ENCODE assay signal across 9 cellular contexts in the genomic region with DNA sequence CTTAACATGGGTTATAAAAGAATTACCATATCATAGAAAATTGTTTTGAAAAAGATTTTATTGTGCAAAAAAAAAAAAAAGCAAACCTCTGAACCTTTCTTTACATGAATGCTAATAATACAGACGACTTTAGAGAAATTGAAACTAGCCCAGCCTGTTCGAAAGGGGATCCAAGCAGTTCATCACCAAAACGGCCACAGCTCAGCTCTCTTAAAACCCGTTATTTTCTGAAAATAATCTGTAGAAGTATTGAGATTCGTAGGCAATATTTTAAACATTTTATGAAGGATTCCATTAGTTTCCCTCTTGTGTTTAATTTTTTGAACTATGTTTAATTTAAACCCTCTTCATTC. TPM values are rescaled to one million over a fixed set of nuclear protein-coding genes. Genes with fewer than 3 reads are reported as not detected.
A peak's percentile ranks its signal among the peaks of the same experiment; 100 is the strongest.
DNase-seq lines count a peak whose midpoint lies in the region; ATAC-seq, FAIRE-seq and TF ChIP-seq lines count a peak whose summit lies in the region.
"Had no signal": no experiment of that assay in that cellular context is flagged by ENCODE, and none has a peak within 500 bp of the region (broad histone marks: within the 10 kb centered on the region; RNA-seq: fewer than 3 reads in every experiment).

No MANE protein-coding gene starts in this region.

- no peak for TF ChIP-seq EP300 in A549 (IDR thresholded peaks at IDR 0.05)

- H3K27me3 ChIP-seq in HUES64 (ENCODE audit: insufficient read depth, low read length) = no peaks in the 10 kb centered on the region

- no peak for TF ChIP-seq RAD21 in A549 (conservative IDR thresholded peaks at IDR 0.05 in 1 of 2, IDR thresholded peaks at IDR 0.05 in 1 of 2)

- POLR2A ChIA-PET in A549 (lab: Yijun Ruan, JAX) = interaction anchor here (0.7 to 2.0 kb wide), 8 partner anchors 10 to 135 kb away, joined by 3 to 15 read pairs (median 6); a partner anchor contains a TSS

- H3K27me3 Mint-ChIP-seq in T-helper 17 cell = no peaks in the 10 kb centered on the region
- H3K27me3 Mint-ChIP-seq: activated naive CD8-positive, alpha-beta T cell had no signal

- H3K9ac ChIP-seq in HUES64 (ENCODE audit: low read depth, low read length) = peak overlapping the region; percentile 50; the same call in 1 of the 2 replicates

- H3K36me3 ChIP-seq in HUES64 (ENCODE audit: insufficient read depth, low read length) = no peaks in the 10 kb centered on the region

- 5% methylated on average over 5 of the region's 5 CpGs for WGBS in A549 (ENCODE audit: missing lambda C conversion rate)
- WGBS in HUES64 = 2% methylated on average over 3 of the region's 5 CpGs

- no peaks in the 10 kb centered on the region for H3K36me3 Mint-ChIP-seq in T-helper 17 cell (ENCODE audit: low read depth)

- H3K9me3 ChIP-seq in A549 = no peaks in the 10 kb centered on the region
- H3K9me3 ChIP-seq in HUES64 (ENCODE audit: insufficient read depth, low read depth, low read length) = no peaks in the 10 kb centered on the region
- H3K9me3 ChIP-seq in T-helper 17 cell (ENCODE audit: control insufficient read depth, low read length, poor library complexity, severe bottlenecking) = no peaks in the 10 kb centered on the region

- H3K27ac Mint-ChIP-seq in T-helper 17 cell = no peak overlapping the region
- H3K27ac Mint-ChIP-seq: activated naive CD8-positive, alpha-beta T cell had no signal

- peaks cover 24% of the 10 kb centered on the region for H3K4me1 Mint-ChIP-seq in T-helper 17 cell

- ATAC-seq in A549 (peak in 1 of 2 experiments; percentile 50; a peak in 3 of 6 replicates), GM21390 (IDR thresholded peaks at IDR 0.05; ENCODE audit: unreplicated experiment) (peak; percentile 73), esophagus mucosa (peak; percentile 34), GM18861 (IDR thresholded peaks at IDR 0.05; ENCODE audit: unreplicated experiment) (no peak), T-helper 17 cell (no peak)

- H3K4me3 ChIP-seq in A549 (peak overlapping the region; percentile 16; the same call in 2 of the 3 replicates), HUES64 (ENCODE audit: low read length) (peak overlapping the region; percentile 36)

- no peak for FAIRE-seq in A549 (lab: Jason Lieb, UNC)

- peak overlapping the region; percentile 74 for H3K4me2 ChIP-seq in A549

- TF ChIP-seq POLR2A in A549 (IDR thresholded peaks at IDR 0.05; ENCODE audit: low read length) = no peak

- no peak for TF ChIP-seq CTCF in A549 (IDR thresholded peaks at IDR 0.05)

- H3K4me3 Mint-ChIP-seq in T-helper 17 cell = no peak overlapping the region
- H3K4me3 Mint-ChIP-seq: activated naive CD8-positive, alpha-beta T cell had no signal

- DNase-seq in A549 (ENCODE audit: low read depth in 1 of 2, low spot score in 1 of 2) (no peak), HPDE6-E6E7 (ENCODE audit: extremely low spot score) (no peak), T-helper 17 cell (no peak), NCI-H1436 treated with DMSO at 0.1 percent for 48 hours (lab: John Stamatoyannopoulos, UW) (no peak)

- CTCF ChIA-PET in A549 (lab: Yijun Ruan, JAX) = interaction anchor here (1.0 to 1.7 kb wide), 2 partner anchors 12 to 13 kb away, joined by 3 to 9 read pairs; no protein-coding TSS in a partner anchor

- H3K27ac ChIP-seq in A549 (peak overlapping the region; percentile 70 to 81), HUES64 (ENCODE audit: low read depth, low read length) (peak overlapping the region; percentile 89)

- peaks cover 31% of the 10 kb centered on the region for H3K4me1 ChIP-seq in A549
- H3K4me1 ChIP-seq in HUES64 (ENCODE audit: insufficient read depth, low read length) = peaks cover 62% of the 10 kb centered on the region

TF ChIP-seq in A549, 52 proteins besides CTCF, POLR2A, EP300 and RAD21:
- TF ChIP-seq NPAS2 (CRISPR knock-in tag; IDR thresholded peaks at IDR 0.05; ENCODE audit: borderline replicate concordance) (no peak), CHD4 (IDR thresholded peaks at IDR 0.05; ENCODE audit: borderline replicate concordance) (no peak), ESRRA (IDR thresholded peaks at IDR 0.05; ENCODE audit: borderline replicate concordance, low read length) (no peak), FOSB (CRISPR knock-in tag; IDR thresholded peaks at IDR 0.05) (no peak), HDAC2 (IDR thresholded peaks at IDR 0.05) (no peak), JUN (IDR thresholded peaks at IDR 0.05) (no peak), CHD2 (IDR thresholded peaks at IDR 0.05; ENCODE audit: low read length, partially characterized antibody) (no peak), MYC (IDR thresholded peaks at IDR 0.05; ENCODE audit: borderline replicate concordance, low read length) (no peak), HOXA7 (CRISPR knock-in tag; IDR thresholded peaks at IDR 0.05) (no peak), CEBPB (IDR thresholded peaks at IDR 0.05) (no peak), EHF (CRISPR knock-in tag; IDR thresholded peaks at IDR 0.05) (no peak), RNF2 (IDR thresholded peaks at IDR 0.05; ENCODE audit: borderline replicate concordance, low read depth) (no peak)
- TF ChIP-seq, protein P1, sequence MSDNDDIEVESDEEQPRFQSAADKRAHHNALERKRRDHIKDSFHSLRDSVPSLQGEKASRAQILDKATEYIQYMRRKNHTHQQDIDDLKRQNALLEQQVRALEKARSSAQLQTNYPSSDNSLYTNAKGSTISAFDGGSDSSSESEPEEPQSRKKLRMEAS (IDR thresholded peaks at IDR 0.05) = no peak
- TF ChIP-seq, protein P2, sequence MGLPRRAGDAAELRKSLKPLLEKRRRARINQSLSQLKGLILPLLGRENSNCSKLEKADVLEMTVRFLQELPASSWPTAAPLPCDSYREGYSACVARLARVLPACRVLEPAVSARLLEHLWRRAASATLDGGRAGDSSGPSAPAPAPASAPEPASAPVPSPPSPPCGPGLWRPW (IDR thresholded peaks at IDR 0.05) = no peak
- TF ChIP-seq, protein P3, sequence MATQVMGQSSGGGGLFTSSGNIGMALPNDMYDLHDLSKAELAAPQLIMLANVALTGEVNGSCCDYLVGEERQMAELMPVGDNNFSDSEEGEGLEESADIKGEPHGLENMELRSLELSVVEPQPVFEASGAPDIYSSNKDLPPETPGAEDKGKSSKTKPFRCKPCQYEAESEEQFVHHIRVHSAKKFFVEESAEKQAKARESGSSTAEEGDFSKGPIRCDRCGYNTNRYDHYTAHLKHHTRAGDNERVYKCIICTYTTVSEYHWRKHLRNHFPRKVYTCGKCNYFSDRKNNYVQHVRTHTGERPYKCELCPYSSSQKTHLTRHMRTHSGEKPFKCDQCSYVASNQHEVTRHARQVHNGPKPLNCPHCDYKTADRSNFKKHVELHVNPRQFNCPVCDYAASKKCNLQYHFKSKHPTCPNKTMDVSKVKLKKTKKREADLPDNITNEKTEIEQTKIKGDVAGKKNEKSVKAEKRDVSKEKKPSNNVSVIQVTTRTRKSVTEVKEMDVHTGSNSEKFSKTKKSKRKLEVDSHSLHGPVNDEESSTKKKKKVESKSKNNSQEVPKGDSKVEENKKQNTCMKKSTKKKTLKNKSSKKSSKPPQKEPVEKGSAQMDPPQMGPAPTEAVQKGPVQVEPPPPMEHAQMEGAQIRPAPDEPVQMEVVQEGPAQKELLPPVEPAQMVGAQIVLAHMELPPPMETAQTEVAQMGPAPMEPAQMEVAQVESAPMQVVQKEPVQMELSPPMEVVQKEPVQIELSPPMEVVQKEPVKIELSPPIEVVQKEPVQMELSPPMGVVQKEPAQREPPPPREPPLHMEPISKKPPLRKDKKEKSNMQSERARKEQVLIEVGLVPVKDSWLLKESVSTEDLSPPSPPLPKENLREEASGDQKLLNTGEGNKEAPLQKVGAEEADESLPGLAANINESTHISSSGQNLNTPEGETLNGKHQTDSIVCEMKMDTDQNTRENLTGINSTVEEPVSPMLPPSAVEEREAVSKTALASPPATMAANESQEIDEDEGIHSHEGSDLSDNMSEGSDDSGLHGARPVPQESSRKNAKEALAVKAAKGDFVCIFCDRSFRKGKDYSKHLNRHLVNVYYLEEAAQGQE (IDR thresholded peaks at IDR 0.05) = no peak
- TF ChIP-seq, protein P4, sequence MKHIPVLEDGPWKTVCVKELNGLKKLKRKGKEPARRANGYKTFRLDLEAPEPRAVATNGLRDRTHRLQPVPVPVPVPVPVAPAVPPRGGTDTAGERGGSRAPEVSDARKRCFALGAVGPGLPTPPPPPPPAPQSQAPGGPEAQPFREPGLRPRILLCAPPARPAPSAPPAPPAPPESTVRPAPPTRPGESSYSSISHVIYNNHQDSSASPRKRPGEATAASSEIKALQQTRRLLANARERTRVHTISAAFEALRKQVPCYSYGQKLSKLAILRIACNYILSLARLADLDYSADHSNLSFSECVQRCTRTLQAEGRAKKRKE (CRISPR knock-in tag; IDR thresholded peaks at IDR 0.05; ENCODE audit: low read depth) = no peak
- TF ChIP-seq, protein P5, sequence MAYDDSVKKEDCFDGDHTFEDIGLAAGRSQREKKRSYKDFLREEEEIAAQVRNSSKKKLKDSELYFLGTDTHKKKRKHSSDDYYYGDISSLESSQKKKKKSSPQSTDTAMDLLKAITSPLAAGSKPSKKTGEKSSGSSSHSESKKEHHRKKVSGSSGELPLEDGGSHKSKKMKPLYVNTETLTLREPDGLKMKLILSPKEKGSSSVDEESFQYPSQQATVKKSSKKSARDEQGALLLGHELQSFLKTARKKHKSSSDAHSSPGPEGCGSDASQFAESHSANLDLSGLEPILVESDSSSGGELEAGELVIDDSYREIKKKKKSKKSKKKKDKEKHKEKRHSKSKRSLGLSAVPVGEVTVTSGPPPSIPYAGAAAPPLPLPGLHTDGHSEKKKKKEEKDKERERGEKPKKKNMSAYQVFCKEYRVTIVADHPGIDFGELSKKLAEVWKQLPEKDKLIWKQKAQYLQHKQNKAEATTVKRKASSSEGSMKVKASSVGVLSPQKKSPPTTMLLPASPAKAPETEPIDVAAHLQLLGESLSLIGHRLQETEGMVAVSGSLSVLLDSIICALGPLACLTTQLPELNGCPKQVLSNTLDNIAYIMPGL (CRISPR knock-in tag; IDR thresholded peaks at IDR 0.05; ENCODE audit: borderline replicate concordance) = no peak

RNA-seq across cellular contexts. Expression of a gene that starts 9.9 kb away (rescaled TPM):
- polyA plus RNA-seq in A549 (2011; rRNA removed) = 18.6 and 22.6 TPM in 2 replicates
- 1.7 and 2.0 TPM in 2 replicates for polyA plus RNA-seq in A549 (2012; cell fraction: cytosol; rRNA removed)
- polyA plus RNA-seq in A549 (2012; cell fraction: nucleus; rRNA removed) = 3.5 and 6.0 TPM in 2 replicates
- 4.1 to 4.9 TPM (median 4.7 TPM) in 3 replicates for polyA plus RNA-seq in A549 (2017; fragmentation: RNase III; extraction: RNeasy Plus Mini Kit Qiagen cat#74134 plus additional on column Dnase treatment)
- polyA minus RNA-seq in A549 (2011; rRNA and poly(A)+ RNA removed) = 12.5 and 14.1 TPM in 2 replicates
- polyA plus RNA-seq in HUES64 (2013, experiment 1 of 2) = 0.60 TPM
- 0.63 TPM for polyA plus RNA-seq in HUES64 (2013, experiment 2 of 2)
- 9.8 TPM for total RNA-seq in esophagus mucosa
- total RNA-seq in T-helper 17 cell = 10 to 100 TPM; 22.0 to 28.9 TPM

Comparison
In these comparisons a context has a peak if more than half of its experiments do, and no peak if none do; other contexts are left out.
1. ATAC-seq: peak in GM21390 (single experiment) and esophagus mucosa (single experiment); none in GM18861 (single experiment) and T-helper 17 cell (single experiment).